19 cellular contexts compared by ENCODE assay signal in the genomic region with DNA sequence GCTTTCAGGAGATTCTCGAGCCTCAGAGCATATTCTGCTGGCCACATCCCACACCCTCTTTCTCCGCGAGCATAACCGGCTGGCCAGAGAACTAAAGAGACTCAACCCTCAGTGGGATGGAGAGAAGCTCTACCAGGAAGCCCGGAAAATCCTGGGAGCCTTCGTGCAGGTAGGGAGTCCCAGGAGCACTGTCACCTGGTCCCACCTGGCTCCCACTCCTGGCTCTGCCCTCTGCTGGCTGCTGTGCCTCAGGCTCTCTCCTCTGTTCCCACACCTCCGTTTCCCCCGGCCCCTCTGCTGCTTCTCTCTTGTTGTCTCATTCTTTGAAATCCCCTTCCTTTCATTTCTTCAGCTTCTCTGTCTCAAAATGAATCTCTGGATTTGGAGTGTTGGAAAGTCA. TPM values are rescaled to one million over a fixed set of nuclear protein-coding genes. Genes with fewer than 3 reads are reported as not detected.
DNase-seq lines count a peak whose midpoint lies in the region; ATAC-seq, FAIRE-seq and TF ChIP-seq lines count a peak whose summit lies in the region.
"Had no signal": no experiment of that assay in that cellular context is flagged by ENCODE, and none has a peak within 500 bp of the region (broad histone marks: within the 10 kb centered on the region; RNA-seq: fewer than 3 reads in every experiment).

No MANE protein-coding gene starts in this region.

- no peak for TF ChIP-seq RAD21 in K562 (CRISPR knock-in tag; conservative IDR thresholded peaks at IDR 0.05 in 1 of 2, IDR thresholded peaks at IDR 0.05 in 1 of 2)

- H3K27me3 ChIP-seq in Caco-2 (replicated peaks; ENCODE audit: control insufficient read depth, insufficient read depth, low read length), result no peaks in the 10 kb centered on the region
- peaks cover 30% of the 10 kb centered on the region for H3K27me3 ChIP-seq in H7 (ENCODE audit: control insufficient read depth, insufficient read depth, low read length)
- H3K27me3 ChIP-seq in K562 (ENCODE audit: control insufficient read depth in 2 of 2, insufficient read depth in 2 of 2, low read length in 2 of 2), result peaks cover 0 to 11% of the 10 kb centered on the region in 2 experiments; a peak in 3 of 5 replicates
- H3K27me3 ChIP-seq: uterus had no signal

- POLR2A ChIA-PET in Caco-2 (lab: Charles Lee) (no interaction called here), K562 (lab: Yijun Ruan, JAX) (no interaction called here)

- BruUV-seq in Caco-2 (replicated peaks; lab: Mats Ljungman, UMichigan), result no TSS peak
- BruUV-seq in K562 (replicated peaks; lab: Mats Ljungman, UMichigan), result no TSS peak

- H3K27ac Mint-ChIP-seq in Caco-2 (ENCODE audit: unreplicated experiment), result no peak overlapping the region
- peak overlapping the region in 1 of 7 donors; percentile 8 for H3K27ac Mint-ChIP-seq in CD14-positive monocyte
- no peak overlapping the region for H3K27ac Mint-ChIP-seq in immature natural killer cell
- H3K27ac Mint-ChIP-seq: activated T-cell treated with anti-CD3 and anti-CD28 coated beads, Interleukin-2, amount 50 U/mL, for 72 hours; stimulated activated naive B cell treated with anti-CD40 and anti-IgM and Interleukin-4, amounts not matched to agents 10 μg/mL and 1 μg/mL and 100 μg/mL, for 72 hours; T-cell had no signal

- H3K9me3 ChIP-seq in Caco-2 (no peaks in the 10 kb centered on the region), K562 (replicated peaks; ENCODE audit: control insufficient read depth, insufficient read depth, low read depth, low read length) (no peaks in the 10 kb centered on the region)
- H3K9me3 ChIP-seq: left lung, uterus had no signal

- intact Hi-C loops in Caco-2 (cut with micrococcal nuclease; ENCODE audit: unreplicated experiment), result loop anchor here (1.0 kb wide), 1 partner anchor 133 kb away; no protein-coding TSS in a partner anchor
- intact Hi-C loops in K562 (cut with micrococcal nuclease), result loop anchor here (5.0 kb wide), 1 partner anchor 133 kb away; no protein-coding TSS in a partner anchor
- intact Hi-C loops in left colon (cut with DNase I, micrococcal nuclease), result no loop called here
- intact Hi-C loops in CD14-positive monocyte (cut with micrococcal nuclease), result no loop called here

- peaks cover 17% of the 10 kb centered on the region for H3K27me3 Mint-ChIP-seq in Caco-2 (ENCODE audit: insufficient read depth, unreplicated experiment)
- peaks cover 45 to 70% (median 59%) of the 10 kb centered on the region in 3 donors for H3K27me3 Mint-ChIP-seq in CD14-positive monocyte (ENCODE audit: low read depth in 3 of 3)
- peaks cover 0 to 10% (median 5%) of the 10 kb centered on the region in 3 donors for H3K27me3 Mint-ChIP-seq in immature natural killer cell (ENCODE audit: low read depth in 3 of 3)

- no peaks in the 10 kb centered on the region; the same call in 1 of the 2 replicates for H3K4me1 ChIP-seq in Caco-2
- peaks cover 2 to 5% of the 10 kb centered on the region in 2 experiments; a peak in 3 of 5 replicates for H3K4me1 ChIP-seq in K562 (replicated peaks in 1 of 2; ENCODE audit: control insufficient read depth in 2 of 2, insufficient read depth in 2 of 2, low read length in 2 of 2)
- H3K4me1 ChIP-seq: uterus had no signal

- H3K4me3 ChIP-seq in Caco-2 (ENCODE audit: low read depth, low read length) (no peak overlapping the region), H7 (ENCODE audit: insufficient read depth, low read depth, low read length) (no peak overlapping the region; the same call in 1 of the 2 replicates), K562 (no peak overlapping the region)
- H3K4me3 ChIP-seq: left lung, uterus had no signal

- H2AFZ ChIP-seq in K562 (ENCODE audit: low read depth, low read length), result no peak overlapping the region; the same call in 1 of the 2 replicates

- TF ChIP-seq CTCF in Caco-2 (IDR thresholded peaks at IDR 0.05; ENCODE audit: insufficient read depth in 1 of 2, low read depth in 1 of 2, low read length in 1 of 2, severe bottlenecking in 1 of 2, unreplicated experiment in 1 of 2) (peak; percentile 51 to 73), K562 (IDR thresholded peaks at IDR 0.05 in 2 of 3, conservative IDR thresholded peaks at IDR 0.05 in 1 of 3; ENCODE audit: insufficient read depth in 2 of 3, low read depth in 1 of 3, low read length in 3 of 3) (peak; percentile 16 to 34 (median 31); a peak in 4 of 6 replicates), CD14-positive monocyte (IDR thresholded peaks at IDR 0.05) (no peak)

- ATAC-seq in K562 (peak; percentile 61; the same call in 1 of the 3 replicates), left lobe of liver (peak; percentile 23), left colon (no peak)
- ATAC-seq: activated T-cell treated with anti-CD3 and anti-CD28 coated beads, Interleukin-2, amount 50 U/mL, for 72 hours; left lung; stimulated activated naive B cell treated with anti-CD40 and anti-IgM and Interleukin-4, amounts not matched to agents 10 μg/mL and 1 μg/mL and 100 μg/mL, for 72 hours; T-cell had no signal

- H3K4me1 Mint-ChIP-seq in Caco-2 (ENCODE audit: low read depth, unreplicated experiment) (no peaks in the 10 kb centered on the region), CD14-positive monocyte (peaks cover 7% of the 10 kb centered on the region), immature natural killer cell (peaks cover under 1 to 4% of the 10 kb centered on the region in 2 donors)

- H3K36me3 ChIP-seq in Caco-2 (ENCODE audit: control insufficient read depth, insufficient read depth, low read length) (no peaks in the 10 kb centered on the region), H7 (replicated peaks; ENCODE audit: control insufficient read depth, insufficient read depth, low read length) (no peaks in the 10 kb centered on the region), K562 (ENCODE audit: control insufficient read depth, insufficient read depth, low read length) (no peaks in the 10 kb centered on the region)
- H3K36me3 ChIP-seq: left lung, uterus had no signal

- H3K9me3 Mint-ChIP-seq in Caco-2 (ENCODE audit: unreplicated experiment), result no peaks in the 10 kb centered on the region
- H3K9me3 Mint-ChIP-seq in CD14-positive monocyte, result no peaks in the 10 kb centered on the region
- H3K9me3 Mint-ChIP-seq in immature natural killer cell, result no peaks in the 10 kb centered on the region
- H3K9me3 Mint-ChIP-seq: activated T-cell treated with anti-CD3 and anti-CD28 coated beads, Interleukin-2, amount 50 U/mL, for 72 hours; stimulated activated naive B cell treated with anti-CD40 and anti-IgM and Interleukin-4, amounts not matched to agents 10 μg/mL and 1 μg/mL and 100 μg/mL, for 72 hours; T-cell had no signal

- no peaks in the 10 kb centered on the region for H3K79me2 ChIP-seq in K562 (ENCODE audit: control insufficient read depth, insufficient read depth, low read length)

- H3K27ac ChIP-seq in K562 (ENCODE audit: extremely low read depth, low read depth, low read length), result no peak overlapping the region
- H3K27ac ChIP-seq: left lung, uterus had no signal

- no peak overlapping the region for H3K4me2 ChIP-seq in K562 (ENCODE audit: insufficient read depth, low read length)

- no peaks in the 10 kb centered on the region for H3K9me1 ChIP-seq in K562 (ENCODE audit: control insufficient read depth, insufficient read depth, low read length)

- H4K20me1 ChIP-seq in K562 (replicated peaks; ENCODE audit: control insufficient read depth, insufficient read depth, low read length), result no peaks in the 10 kb centered on the region

- in situ Hi-C loops in K562 (cut with MboI), result no loop called here

- CTCF ChIA-PET in Caco-2 (lab: Charles Lee), result interaction anchor here (0.6 kb wide), 1 partner anchor 132 kb away, joined by 3 read pairs; no protein-coding TSS in a partner anchor
- CTCF ChIA-PET in K562 (lab: Yijun Ruan, JAX; ENCODE audit: low intra/inter-chr PET ratio), result interaction anchor here (0.8 kb wide), 1 partner anchor 35 kb away, joined by 3 read pairs; no protein-coding TSS in a partner anchor

- TF ChIP-seq POLR2A in K562 (conservative IDR thresholded peaks at IDR 0.05), result no peak

- WGBS in K562 (ENCODE audit: insufficient coverage, low coverage, missing lambda C conversion rate), result 13% methylated on average over 7 of the region's 8 CpGs

- peak in 1 of 2 experiments; percentile 51 for DNase-seq in Caco-2
- peak; percentile 88 for DNase-seq in H7
- no peak for DNase-seq in K562 (ENCODE audit: extremely low read depth in 1 of 4, low spot score in 3 of 4)
- no peak for DNase-seq in left lobe of liver (ENCODE audit: low spot score)
- DNase-seq in NCI-H524 treated with DMSO at 0.1 percent for 48 hours (lab: John Stamatoyannopoulos, UW), result no peak
- DNase-seq in left colon, result no peak
- no peak for DNase-seq in CD14-positive monocyte (ENCODE audit: low spot score)
- no peak for DNase-seq in immature natural killer cell
- DNase-seq: activated CD4-positive, alpha-beta T cell treated with anti-CD3 and anti-CD28 coated beads for 1 hour; activated T-cell treated with anti-CD3 and anti-CD28 coated beads, Interleukin-2, amount 50 U/mL, for 72 hours; aorta; left lung; NCI-H1092 treated with DMSO at 0.1 percent for 48 hours; NCI-H345; stimulated activated naive B cell treated with anti-CD40 and anti-IgM and Interleukin-4, amounts not matched to agents 10 μg/mL and 1 μg/mL and 100 μg/mL, for 72 hours; T-cell; uterus had no signal

- TF ChIP-seq EP300 in K562 (IDR thresholded peaks at IDR 0.05; ENCODE audit: low read length), result no peak

- no peak overlapping the region for H3K9ac ChIP-seq in K562 (ENCODE audit: insufficient read depth in 1 of 2, low read depth in 2 of 2, low read length in 2 of 2)

- no peaks in the 10 kb centered on the region for H3K36me3 Mint-ChIP-seq in Caco-2 (ENCODE audit: insufficient read depth, unreplicated experiment)
- H3K36me3 Mint-ChIP-seq in CD14-positive monocyte, result no peaks in the 10 kb centered on the region
- no peaks in the 10 kb centered on the region for H3K36me3 Mint-ChIP-seq in immature natural killer cell
- H3K36me3 Mint-ChIP-seq: stimulated activated naive B cell treated with anti-CD40 and anti-IgM and Interleukin-4, amounts not matched to agents 10 μg/mL and 1 μg/mL and 100 μg/mL, for 72 hours; T-cell had no signal

- no peak for FAIRE-seq in K562 (lab: Jason Lieb, UNC)
- FAIRE-seq: frontal cortex had no signal

- H3K4me3 Mint-ChIP-seq in Caco-2 (ENCODE audit: unreplicated experiment), result no peak overlapping the region
- H3K4me3 Mint-ChIP-seq in CD14-positive monocyte, result peak overlapping the region in 1 of 2 donors; percentile 10
- no peak overlapping the region for H3K4me3 Mint-ChIP-seq in immature natural killer cell
- H3K4me3 Mint-ChIP-seq: activated T-cell treated with anti-CD3 and anti-CD28 coated beads, Interleukin-2, amount 50 U/mL, for 72 hours; stimulated activated naive B cell treated with anti-CD40 and anti-IgM and Interleukin-4, amounts not matched to agents 10 μg/mL and 1 μg/mL and 100 μg/mL, for 72 hours; T-cell had no signal

RNA-seq across cellular contexts. Expression of a gene that starts 16.4 kb away (rescaled TPM):
- total RNA-seq in Caco-2 (2022) (0.23 and 0.54 TPM in 2 replicates), K562 (2014; rRNA removed) (not detected in 2 replicates), K562 (2014; rRNA removed; fragmentation: Illumina TruSeq; extraction: Trizol) (not detected in 2 replicates), K562 (2015; rRNA removed; fragmentation: Illumina TruSeq; extraction: Trizol) (not detected in 2 replicates), K562 (2021) (0.11 TPM in 1 of 2 replicates, not detected in the other), left lobe of liver (not detected), left colon (not detected)
- total RNA-seq in H7 (2014; rRNA removed; shearing (Covaris generic)), result not detected in 2 replicates
- not detected in 2 replicates for total RNA-seq in K562 (2011; cell fraction: chromatin; rRNA removed; ENCODE audit: low replicate concordance)
- total RNA-seq in K562 (2011; cell fraction: nucleolus; rRNA removed), result not detected in 2 replicates
- total RNA-seq in K562 (2011; cell fraction: nucleoplasm; rRNA removed), result not detected in 2 replicates
- polyA plus RNA-seq in K562 (2011; rRNA removed) (not detected in 2 replicates), K562 (2014; fragmentation: Illumina TruSeq; extraction: Trizol) (not detected in 2 replicates), K562 (2014; fragmentation: Nextera tagmentation; extraction: Ambion mirVana) (not detected), K562 (2014; rRNA removed) (0.07 TPM in 1 of 2 replicates, not detected in the other), CD14-positive monocyte (under 1 TPM in 1 of 2 donors, not detected in 1; 0.43 TPM), immature natural killer cell (under 1 TPM in 2 of 3 donors, not detected in 1; 0.09 to 0.22 TPM)
- 0.03 and 0.04 TPM in 2 replicates for polyA plus RNA-seq in K562 (2011; cell fraction: cytosol; rRNA removed)
- polyA plus RNA-seq in K562 (2011; cell fraction: nucleus; rRNA removed), result not detected in 2 replicates
- 1.1 TPM in 1 of 2 replicates, not detected in the other for polyA plus RNA-seq in K562 (2012)
- 0.57 TPM in 1 of 2 replicates, not detected in the other for polyA minus RNA-seq in K562 (2011; rRNA and poly(A)+ RNA removed)
- polyA minus RNA-seq in K562 (2011; cell fraction: cytosol; rRNA and poly(A)+ RNA removed), result not detected in 2 replicates
- not detected in 2 replicates for polyA minus RNA-seq in K562 (2011; cell fraction: nucleus; rRNA and poly(A)+ RNA removed)
- total RNA-seq: aorta, frontal cortex, renal cortical epithelial cell, T-cell, uterus had no signal
- polyA plus RNA-seq: aorta had no signal

RNA-seq across cellular contexts. Expression of a gene that starts 25.9 kb away (rescaled TPM):
- total RNA-seq in Caco-2 (2022), result 0.23 TPM in 1 of 2 replicates, not detected in the other
- not detected in 2 replicates for total RNA-seq in H7 (2014; rRNA removed; shearing (Covaris generic))
- 0.12 and 0.14 TPM in 2 replicates for total RNA-seq in K562 (2011; cell fraction: chromatin; rRNA removed; ENCODE audit: low replicate concordance)
- 0.17 TPM in 1 of 2 replicates, not detected in the other for total RNA-seq in K562 (2011; cell fraction: nucleolus; rRNA removed)
- total RNA-seq in K562 (2011; cell fraction: nucleoplasm; rRNA removed), result not detected in 2 replicates
- total RNA-seq in K562 (2014; rRNA removed), result not detected in 2 replicates
- not detected in 2 replicates for total RNA-seq in K562 (2014; rRNA removed; fragmentation: Illumina TruSeq; extraction: Trizol)
- total RNA-seq in K562 (2015; rRNA removed; fragmentation: Illumina TruSeq; extraction: Trizol), result not detected in 2 replicates
- total RNA-seq in K562 (2021), result 0.47 TPM in 1 of 2 replicates, not detected in the other
- 0.15 and 0.39 TPM in 2 replicates for polyA plus RNA-seq in K562 (2011; rRNA removed)
- 0.06 and 0.33 TPM in 2 replicates for polyA plus RNA-seq in K562 (2011; cell fraction: cytosol; rRNA removed)
- polyA plus RNA-seq in K562 (2011; cell fraction: nucleus; rRNA removed), result 0.06 and 0.34 TPM in 2 replicates
- polyA plus RNA-seq in K562 (2012), result 0.03 and 0.08 TPM in 2 replicates
- polyA plus RNA-seq in K562 (2014; fragmentation: Illumina TruSeq; extraction: Trizol), result 0.06 TPM in 1 of 2 replicates, not detected in the other
- under 1 TPM in 1 of 2 experiments, not detected in 1; 0.04 TPM for polyA plus RNA-seq in K562 (2014; fragmentation: Nextera tagmentation; extraction: Ambion mirVana)
- 0.03 TPM in 1 of 2 replicates, not detected in the other for polyA plus RNA-seq in K562 (2014; rRNA removed)
- 0.06 and 0.32 TPM in 2 replicates for polyA minus RNA-seq in K562 (2011; rRNA and poly(A)+ RNA removed)
- polyA minus RNA-seq in K562 (2011; cell fraction: cytosol; rRNA and poly(A)+ RNA removed), result not detected in 2 replicates
- polyA minus RNA-seq in K562 (2011; cell fraction: nucleus; rRNA and poly(A)+ RNA removed), result not detected in 2 replicates
- 0.43 TPM for total RNA-seq in left lobe of liver
- under 1 TPM in 1 of 2 donors, not detected in 1; 0.45 TPM for total RNA-seq in left colon
- polyA plus RNA-seq in CD14-positive monocyte, result 1 to 10 TPM; 4.2 to 7.5 TPM
- polyA plus RNA-seq in immature natural killer cell, result not detected
- total RNA-seq: renal cortical epithelial cell had no signal

RNA-seq across cellular contexts. Expression of a gene that starts 35.7 kb away (rescaled TPM):
- total RNA-seq in Caco-2 (2022) (25.5 and 28.6 TPM in 2 replicates), K562 (2014; rRNA removed) (21.1 and 25.7 TPM in 2 replicates), K562 (2014; rRNA removed; fragmentation: Illumina TruSeq; extraction: Trizol) (18.0 and 18.8 TPM in 2 replicates), K562 (2015; rRNA removed; fragmentation: Illumina TruSeq; extraction: Trizol) (20.3 and 21.7 TPM in 2 replicates), K562 (2021) (27.0 and 27.5 TPM in 2 replicates), left lobe of liver (9.8 TPM), left colon (10 to 100 TPM; 12.5 to 15.0 TPM)
- 26.8 and 28.3 TPM in 2 replicates for total RNA-seq in H7 (2014; rRNA removed; shearing (Covaris generic))
- 68.2 and 109 TPM in 2 replicates for total RNA-seq in K562 (2011; cell fraction: chromatin; rRNA removed; ENCODE audit: low replicate concordance)
- total RNA-seq in K562 (2011; cell fraction: nucleolus; rRNA removed), result 49.3 and 61.5 TPM in 2 replicates
- total RNA-seq in K562 (2011; cell fraction: nucleoplasm; rRNA removed), result 63.9 and 64.8 TPM in 2 replicates
- polyA plus RNA-seq in K562 (2011; rRNA removed) (27.1 and 40.0 TPM in 2 replicates), K562 (2014; fragmentation: Illumina TruSeq; extraction: Trizol) (27.8 and 31.0 TPM in 2 replicates), K562 (2014; fragmentation: Nextera tagmentation; extraction: Ambion mirVana) (10 to 100 TPM; 16.3 to 27.8 TPM), K562 (2014; rRNA removed) (23.5 and 25.9 TPM in 2 replicates), CD14-positive monocyte (1 to 10 TPM; 4.2 to 5.0 TPM), immature natural killer cell (1 to 10 TPM; 1.6 to 7.9 (median 6.4) TPM)
- polyA plus RNA-seq in K562 (2011; cell fraction: cytosol; rRNA removed), result 21.3 and 26.4 TPM in 2 replicates
- 137 and 165 TPM in 2 replicates for polyA plus RNA-seq in K562 (2011; cell fraction: nucleus; rRNA removed)
- polyA plus RNA-seq in K562 (2012), result 27.9 and 31.8 TPM in 2 replicates
- polyA minus RNA-seq in K562 (2011; rRNA and poly(A)+ RNA removed), result 20.7 and 21.6 TPM in 2 replicates
- 11.4 and 13.6 TPM in 2 replicates for polyA minus RNA-seq in K562 (2011; cell fraction: cytosol; rRNA and poly(A)+ RNA removed)
- 27.5 and 39.7 TPM in 2 replicates for polyA minus RNA-seq in K562 (2011; cell fraction: nucleus; rRNA and poly(A)+ RNA removed)

Comparison
In these comparisons a context has a peak if more than half of its experiments do, and no peak if none do; other contexts are left out.
1. intact Hi-C loops: an anchor here in Caco-2 (1.0 kb wide) and K562 (5.0 kb wide); none called in left colon and CD14-positive monocyte.